8 cellular contexts compared by ENCODE assay signal in genomic region chr18:59837586-59837985, GRCh38.
A peak's percentile ranks its signal among the peaks of the same experiment; 100 is the strongest.
DNase-seq lines count a peak whose midpoint lies in the region; ATAC-seq and TF ChIP-seq lines count a peak whose summit lies in the region.

No MANE protein-coding gene starts in this region.

- H3K9me3 ChIP-seq in DND-41 (ENCODE audit: insufficient read depth, low read length, severe bottlenecking), result no peaks in the 10 kb centered on the region
- no peaks in the 10 kb centered on the region for H3K9me3 ChIP-seq in NT2/D1 (ENCODE audit: insufficient read depth, low read length)

- H3K4me1 ChIP-seq in DND-41 (ENCODE audit: insufficient read depth, low read length) (no peaks in the 10 kb centered on the region), NT2/D1 (ENCODE audit: insufficient read depth, insufficient read length) (no peaks in the 10 kb centered on the region)

- DNase-seq in DND-41 (peak; percentile 66), HuH-7 (ENCODE audit: low spot score) (peak; percentile 32), NT2/D1 (ENCODE audit: low read depth, low spot score) (peak; percentile 56), activated T-cell treated with anti-CD3 and anti-CD28 coated beads for 4 hours (peak; percentile 40), fibroblast of pulmonary artery (ENCODE audit: low read depth) (peak; percentile 77), omental fat pad (ENCODE audit: low spot score) (no peak), cerebellar nuclear complex (lab: John Stamatoyannopoulos, UW) (no peak)

- ATAC-seq in DND-41 (ENCODE audit: insufficient read depth, low read depth), result peak; percentile 92
- peak; percentile 48 for ATAC-seq in GM21447 (IDR thresholded peaks at IDR 0.05; ENCODE audit: unreplicated experiment)
- peak; percentile 75 for ATAC-seq in omental fat pad (ENCODE audit: low FRiP score)

- H3K4me3 ChIP-seq in DND-41 (ENCODE audit: low read depth in 1 of 2, low read length in 2 of 2), result no peak overlapping the region
- no peak overlapping the region for H3K4me3 ChIP-seq in NT2/D1 (ENCODE audit: insufficient read length, low read depth)
- H3K4me3 ChIP-seq in fibroblast of pulmonary artery (replicated peaks; ENCODE audit: low read depth, low read length), result no peak overlapping the region

- no peak overlapping the region for H2AFZ ChIP-seq in DND-41 (ENCODE audit: low read depth, low read length)

- H3K9ac ChIP-seq in DND-41 (ENCODE audit: low read depth, low read length) (no peak overlapping the region), NT2/D1 (ENCODE audit: insufficient read length, low read depth) (no peak overlapping the region)

- H3K27ac ChIP-seq in DND-41 (ENCODE audit: low read length), result no peak overlapping the region

- H3K27me3 ChIP-seq in DND-41 (ENCODE audit: insufficient read depth, low read length, poor library complexity), result no peaks in the 10 kb centered on the region
- no peaks in the 10 kb centered on the region for H3K27me3 ChIP-seq in NT2/D1 (ENCODE audit: insufficient read depth, insufficient read length)

- H4K20me1 ChIP-seq in DND-41 (ENCODE audit: insufficient read depth, low read length), result no peaks in the 10 kb centered on the region

- peak overlapping the region; percentile 40; the same call in 1 of the 2 replicates for H3K4me2 ChIP-seq in DND-41 (ENCODE audit: insufficient read depth, low read length)

- H3K36me3 ChIP-seq in DND-41 (ENCODE audit: insufficient read depth, low read length), result no peaks in the 10 kb centered on the region
- H3K36me3 ChIP-seq in NT2/D1 (ENCODE audit: insufficient read depth, insufficient read length, low read length), result no peaks in the 10 kb centered on the region

- peak; percentile 95 for TF ChIP-seq CTCF in DND-41 (IDR thresholded peaks at IDR 0.05; ENCODE audit: borderline replicate concordance, extremely low read depth, low read length, poor library complexity, severe bottlenecking)
- TF ChIP-seq CTCF in fibroblast of pulmonary artery (IDR thresholded peaks at IDR 0.05; ENCODE audit: low read length, missing control alignments), result peak; percentile 92
- TF ChIP-seq CTCF in omental fat pad (IDR thresholded peaks at IDR 0.05), result peak in 2 of 3 donors; percentile 46 to 58

- no peaks in the 10 kb centered on the region for H3K79me2 ChIP-seq in DND-41 (ENCODE audit: insufficient read depth, low read length)

Comparison
In these comparisons a context has a peak if more than half of its experiments do, and no peak if none do; other contexts are left out.
1. DNase-seq: peak in DND-41 (single experiment), HuH-7 (single experiment), NT2/D1 (single experiment), activated T-cell treated with anti-CD3 and anti-CD28 coated beads for 4 hours (single experiment) and fibroblast of pulmonary artery (single experiment); none in omental fat pad (single experiment) and cerebellar nuclear complex (0 of 2).
2. Peak in every context shown above with its lines, with median percentiles within 50 percentile points of each other: ATAC-seq and CTCF ChIP-seq.